8 cellular contexts compared by ENCODE assay signal in the genomic region with DNA sequence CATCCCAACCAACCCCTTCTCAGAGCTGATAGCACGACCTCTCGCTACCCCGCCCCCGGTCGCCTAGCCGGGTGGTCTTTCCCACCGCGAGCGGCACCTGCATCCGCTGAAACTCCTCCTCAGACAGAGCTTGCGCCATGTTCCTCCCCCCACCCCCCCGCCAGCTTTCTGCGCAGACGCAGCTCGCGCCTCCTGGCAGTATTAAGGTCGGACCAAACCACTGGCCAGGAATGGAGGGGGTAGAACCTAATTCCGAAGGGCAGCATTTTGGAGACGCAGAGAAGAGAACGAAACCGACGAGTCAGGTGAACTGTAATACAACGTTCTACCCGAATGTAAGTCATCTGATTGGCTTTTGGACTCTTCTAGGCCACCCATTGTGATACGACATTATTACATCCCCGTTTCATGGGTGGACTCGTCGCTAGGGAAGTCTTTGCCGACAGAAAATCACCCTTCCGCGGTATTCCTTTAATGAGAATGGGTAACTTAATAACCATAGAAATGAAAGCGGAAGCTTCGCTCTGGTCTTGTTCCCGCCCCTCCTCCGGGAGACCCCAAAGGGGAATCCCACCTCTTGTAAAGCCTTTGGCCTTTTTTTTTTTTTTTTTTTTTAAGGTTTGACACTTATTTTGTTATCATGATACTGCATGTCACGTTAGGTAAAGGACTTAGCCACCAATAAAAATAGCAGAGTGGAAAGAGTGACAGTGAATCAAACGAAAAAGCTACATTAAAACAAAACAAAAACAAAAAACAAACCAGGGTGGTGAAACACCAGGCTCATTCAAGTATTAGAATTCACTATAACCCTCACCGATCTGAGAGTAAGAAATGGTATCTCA. TPM values are rescaled to one million over a fixed set of nuclear protein-coding genes. Genes with fewer than 3 reads are reported as not detected.
DNase-seq lines count a peak whose midpoint lies in the region; ATAC-seq and TF ChIP-seq lines count a peak whose summit lies in the region.

Gene GRIPAP1, minus strand, starts transcription at position 174 of the 845 bp plus-strand sequence. Its CDS starts 35 bp downstream, at position 139.

- TF ChIP-seq CTCF in GM13977 (IDR thresholded peaks at IDR 0.05; ENCODE audit: extremely low read depth, insufficient read depth, missing control alignments) (no peak), vagina (IDR thresholded peaks at IDR 0.05) (no peak)

- H3K27ac ChIP-seq in right cardiac atrium (ENCODE audit: low read length) (peak within 1 kb of the TSS; percentile 89), vagina (peak within 1 kb of the TSS; percentile 73)

- peak in 1 of 2 donors; percentile 49 for TF ChIP-seq POLR2A in vagina (IDR thresholded peaks at IDR 0.05)

- WGBS in right cardiac atrium: 2% methylated on average over 38 of the region's 38 CpGs

- intact Hi-C loops in T-helper 2 cell treated with Interferon-gamma antibody and Interleukin-4, amounts not matched to agents 100 ng/mL and 5 ng/mL, for 36 hours (cut with micrococcal nuclease): loop anchor here (1.0 to 5.0 kb wide), 3 partner anchors 41 to 85 kb away; partner anchors contain the start of genes PIM2 and TFE3
- intact Hi-C loops in right cardiac atrium (cut with DNase I) (no loop called here), vagina (cut with DNase I) (no loop called here)

- H3K4me3 ChIP-seq in right cardiac atrium (ENCODE audit: low read length) (peak within 1 kb of the TSS; percentile 86), vagina (peak within 1 kb of the TSS; percentile 49 to 75)

- H3K4me1 ChIP-seq in right cardiac atrium (ENCODE audit: control insufficient read depth, insufficient read depth, low read length): no peaks in the 10 kb centered on the region
- peaks cover 19% of the 10 kb centered on the region for H3K4me1 ChIP-seq in vagina

- in situ Hi-C loops in GM13977 (cut with MboI; ENCODE audit: low pct_unique_long_range_greater_than_20kb, low sequenced_read_pairs, unreplicated experiment): no loop called here

- H3K9me3 ChIP-seq in right cardiac atrium (ENCODE audit: control insufficient read depth, low read length) (no peaks in the 10 kb centered on the region), vagina (no peaks in the 10 kb centered on the region)

- DNase-seq in GM13977 (ENCODE audit: low spot score) (peak; percentile 79), NCI-H1694 treated with DMSO at 0.1 percent for 48 hours (lab: John Stamatoyannopoulos, UW) (peak; percentile 80), anterior cingulate cortex (lab: John Stamatoyannopoulos, UW) (peak in 57 of 58 donors; percentile 2 to 81 (median 54)), right cardiac atrium (peak; percentile 60 to 86 (median 83)), putamen (ENCODE audit: low spot score) (peak; percentile 84), vagina (ENCODE audit: extremely low spot score in 2 of 2) (no peak)

- ATAC-seq in HG02870 (IDR thresholded peaks at IDR 0.05; ENCODE audit: unreplicated experiment): peak; percentile 68
- ATAC-seq in right cardiac atrium: peak; percentile 93 to 94

- H3K27me3 ChIP-seq in right cardiac atrium (ENCODE audit: control insufficient read depth, insufficient read depth) (no peaks in the 10 kb centered on the region), vagina (no peaks in the 10 kb centered on the region)

- peaks cover 0 to 4% of the 10 kb centered on the region in 2 donors for H3K36me3 ChIP-seq in vagina

RNA-seq across cellular contexts. Expression of gene GRIPAP1, which starts in this region (rescaled TPM):
- total RNA-seq in T-helper 2 cell treated with Interferon-gamma antibody and Interleukin-4, amounts not matched to agents 100 ng/mL and 5 ng/mL, for 36 hours: 85.6 and 94.5 TPM in 2 replicates
- total RNA-seq in right cardiac atrium: 10 to 100 TPM; 24.0 to 34.1 (median 27.8) TPM
- 20.6 TPM for polyA plus RNA-seq in right cardiac atrium
- total RNA-seq in vagina: 27.5 TPM

Comparison
In these comparisons a context has a peak if more than half of its experiments do, and no peak if none do; other contexts are left out.
1. DNase-seq: peak in GM13977 (single experiment), NCI-H1694 treated with DMSO at 0.1 percent for 48 hours (single experiment), anterior cingulate cortex (57 of 58), right cardiac atrium (3 of 3) and putamen (single experiment); none in vagina (0 of 2).